16 cellular contexts compared by ENCODE assay signal in genomic region chr16:72246423-72246822, GRCh38.
DNase-seq lines count a peak whose midpoint lies in the region; ATAC-seq, FAIRE-seq and TF ChIP-seq lines count a peak whose summit lies in the region.
"Had no signal": no experiment of that assay in that cellular context is flagged by ENCODE, and none has a peak within 500 bp of the region (broad histone marks: within the 10 kb centered on the region; RNA-seq: fewer than 3 reads in every experiment).

No MANE protein-coding gene starts in this region.

- H3K9me2 ChIP-seq in OCI-LY7 (ENCODE audit: insufficient read depth, low read length) = no peaks in the 10 kb centered on the region

- no peaks in the 10 kb centered on the region for H3K36me3 ChIP-seq in OCI-LY7 (ENCODE audit: insufficient read depth, low read length)
- no peaks in the 10 kb centered on the region for H3K36me3 ChIP-seq in Caco-2 (ENCODE audit: control insufficient read depth, insufficient read depth, low read length)
- H3K36me3 ChIP-seq in pancreas = no peaks in the 10 kb centered on the region
- H3K36me3 ChIP-seq: brain microvascular endothelial cell, MG63 had no signal

- no peak for TF ChIP-seq CTCF in OCI-LY7 (conservative IDR thresholded peaks at IDR 0.05; ENCODE audit: low read length)
- TF ChIP-seq CTCF in Caco-2 (IDR thresholded peaks at IDR 0.05; ENCODE audit: insufficient read depth in 1 of 2, low read depth in 1 of 2, low read length in 1 of 2, severe bottlenecking in 1 of 2, unreplicated experiment in 1 of 2) = no peak
- TF ChIP-seq CTCF in pancreas (IDR thresholded peaks at IDR 0.05) = no peak

- no peaks in the 10 kb centered on the region for H4K20me1 ChIP-seq in OCI-LY7 (ENCODE audit: insufficient read depth, low read length)

- no peaks in the 10 kb centered on the region for H3K79me2 ChIP-seq in OCI-LY7 (ENCODE audit: insufficient read depth, low read depth, low read length)

- CTCF ChIA-PET in OCI-LY7 (lab: Charles Lee; ENCODE audit: unreplicated experiment) = no interaction called here
- CTCF ChIA-PET in Caco-2 (lab: Charles Lee) = no interaction called here

- intact Hi-C loops in OCI-LY7 (cut with micrococcal nuclease; ENCODE audit: unreplicated experiment) = no loop called here
- intact Hi-C loops in Caco-2 (cut with micrococcal nuclease; ENCODE audit: unreplicated experiment) = loop anchor here (10.0 kb wide), 1 partner anchor 588 kb away; no protein-coding TSS in a partner anchor
- intact Hi-C loops in pancreas (cut with DNase I) = loop anchor here in 1 of 3 donors (10.0 kb wide), 1 partner anchor 218 kb away; no protein-coding TSS in a partner anchor

- H3K27me3 ChIP-seq in Caco-2 (replicated peaks; ENCODE audit: control insufficient read depth, insufficient read depth, low read length) = no peaks in the 10 kb centered on the region
- no peaks in the 10 kb centered on the region for H3K27me3 ChIP-seq in pancreas
- H3K27me3 ChIP-seq: brain microvascular endothelial cell, MG63 had no signal

- H3K9me3 ChIP-seq in OCI-LY7 (ENCODE audit: low read length) (no peaks in the 10 kb centered on the region), Caco-2 (no peaks in the 10 kb centered on the region), pancreas (no peaks in the 10 kb centered on the region)
- H3K9me3 ChIP-seq: MG63 had no signal

- H3K4me1 Mint-ChIP-seq in Caco-2 (ENCODE audit: low read depth, unreplicated experiment) = no peaks in the 10 kb centered on the region

- 85% methylated on average over 5 of the region's 5 CpGs for WGBS in pancreas, 2 donors

- H3K4me3 ChIP-seq in OCI-LY7 (ENCODE audit: low read depth, low read length, poor library complexity, severe bottlenecking) (no peak overlapping the region), Caco-2 (ENCODE audit: low read depth, low read length) (no peak overlapping the region), pancreas (no peak overlapping the region)
- H3K4me3 ChIP-seq: MG63 had no signal

- no peak overlapping the region for H3K4me2 ChIP-seq in OCI-LY7 (ENCODE audit: low read length)

- FAIRE-seq in pancreas (lab: Jason Lieb, UNC) = no peak

- no peak overlapping the region for H2AFZ ChIP-seq in OCI-LY7 (ENCODE audit: low read length)

- BruUV-seq in OCI-LY7 (replicated peaks; lab: Mats Ljungman, UMichigan) (no TSS peak), Caco-2 (replicated peaks; lab: Mats Ljungman, UMichigan) (no TSS peak)

- no peaks in the 10 kb centered on the region for H3K36me3 Mint-ChIP-seq in Caco-2 (ENCODE audit: insufficient read depth, unreplicated experiment)

- DNase-seq in OCI-LY7 (ENCODE audit: low spot score) = peak; percentile 2
- no peak for DNase-seq in OCI-M1 (lab: John Stamatoyannopoulos, UW)
- DNase-seq in Caco-2 = no peak
- DNase-seq in NCI-H2107 treated with DMSO at 0.1 percent for 48 hours (lab: John Stamatoyannopoulos, UW; ENCODE audit: unreplicated experiment) = no peak
- no peak for DNase-seq in pancreas
- DNase-seq: activated T-cell treated with anti-CD3 and anti-CD28 coated beads, Interleukin-2, amount 50 U/mL, for 1 hour; brain microvascular endothelial cell; hypothalamus; mesenchymal stem cell; MG63; NCI-H446 treated with DMSO at 0.1 percent for 48 hours; Right ventricle myocardium superior had no signal

- no peak overlapping the region for H3K27ac ChIP-seq in OCI-LY7 (ENCODE audit: low read depth, low read length, poor library complexity, severe bottlenecking)
- no peak overlapping the region for H3K27ac ChIP-seq in pancreas
- H3K27ac ChIP-seq: brain microvascular endothelial cell had no signal

- H3K4me3 Mint-ChIP-seq in Caco-2 (ENCODE audit: unreplicated experiment) = no peak overlapping the region

- H3K4me1 ChIP-seq in OCI-LY7 (ENCODE audit: insufficient read depth, low read length, poor library complexity, severe bottlenecking) (no peaks in the 10 kb centered on the region), Caco-2 (no peaks in the 10 kb centered on the region), pancreas (peaks cover 17 to 25% (median 23%) of the 10 kb centered on the region in 3 donors)

- H3K27me3 Mint-ChIP-seq in Caco-2 (ENCODE audit: insufficient read depth, unreplicated experiment) = no peaks in the 10 kb centered on the region

- H3K27ac Mint-ChIP-seq in Caco-2 (ENCODE audit: unreplicated experiment) = no peak overlapping the region
- H3K27ac Mint-ChIP-seq: progenitor cell of endocrine pancreas had no signal

- no peaks in the 10 kb centered on the region for H3K9me3 Mint-ChIP-seq in Caco-2 (ENCODE audit: unreplicated experiment)

- POLR2A ChIA-PET in OCI-LY7 (lab: Charles Lee) (interaction anchor here (0.8 kb wide), 1 partner anchor 1381 kb away, joined by 4 read pairs; no protein-coding TSS in a partner anchor), Caco-2 (lab: Charles Lee) (no interaction called here)

- peak; percentile 87 for ATAC-seq in GM18867 (IDR thresholded peaks at IDR 0.05; ENCODE audit: unreplicated experiment)
- peak; percentile 92 for ATAC-seq in GM21390 (IDR thresholded peaks at IDR 0.05; ENCODE audit: unreplicated experiment)
- peak; percentile 56 for ATAC-seq in HG03039 (IDR thresholded peaks at IDR 0.05; ENCODE audit: unreplicated experiment)
- no peak for ATAC-seq in pancreas

Comparison
In these comparisons a context has a peak if more than half of its experiments do, and no peak if none do; other contexts are left out.
1. ATAC-seq: peak in GM18867 (single experiment), GM21390 (single experiment) and HG03039 (single experiment); none in pancreas (0 of 4).